1 cellular context compared by ENCODE assay signal in the genomic region with DNA sequence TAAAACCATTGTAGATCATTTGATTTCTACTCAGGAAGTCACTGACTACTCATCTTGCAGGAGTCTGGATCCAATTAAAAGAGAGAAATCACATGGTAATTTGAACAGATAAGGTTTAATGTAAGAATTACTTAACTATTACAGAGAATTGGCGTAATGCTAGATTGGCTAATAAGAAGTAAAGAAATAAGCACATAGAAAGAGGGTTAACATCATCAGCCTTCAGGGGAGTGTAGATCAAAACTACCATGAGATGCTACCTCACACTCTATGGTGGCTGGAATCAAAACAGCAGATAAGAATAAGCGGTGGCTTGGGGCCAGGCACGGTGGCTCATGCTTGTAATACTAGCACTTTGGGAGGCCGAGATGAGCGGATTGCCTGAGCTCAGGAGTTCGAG.
TF ChIP-seq lines count a peak whose summit lies in the region.

No MANE protein-coding gene starts in this region.

TF ChIP-seq in SK-N-SH treated with all-trans-retinoic acid at 6 μM for 48 hours, 23 proteins besides CTCF, POLR2A, EP300 and RAD21 (continued from another document):
- TF ChIP-seq, protein P1, sequence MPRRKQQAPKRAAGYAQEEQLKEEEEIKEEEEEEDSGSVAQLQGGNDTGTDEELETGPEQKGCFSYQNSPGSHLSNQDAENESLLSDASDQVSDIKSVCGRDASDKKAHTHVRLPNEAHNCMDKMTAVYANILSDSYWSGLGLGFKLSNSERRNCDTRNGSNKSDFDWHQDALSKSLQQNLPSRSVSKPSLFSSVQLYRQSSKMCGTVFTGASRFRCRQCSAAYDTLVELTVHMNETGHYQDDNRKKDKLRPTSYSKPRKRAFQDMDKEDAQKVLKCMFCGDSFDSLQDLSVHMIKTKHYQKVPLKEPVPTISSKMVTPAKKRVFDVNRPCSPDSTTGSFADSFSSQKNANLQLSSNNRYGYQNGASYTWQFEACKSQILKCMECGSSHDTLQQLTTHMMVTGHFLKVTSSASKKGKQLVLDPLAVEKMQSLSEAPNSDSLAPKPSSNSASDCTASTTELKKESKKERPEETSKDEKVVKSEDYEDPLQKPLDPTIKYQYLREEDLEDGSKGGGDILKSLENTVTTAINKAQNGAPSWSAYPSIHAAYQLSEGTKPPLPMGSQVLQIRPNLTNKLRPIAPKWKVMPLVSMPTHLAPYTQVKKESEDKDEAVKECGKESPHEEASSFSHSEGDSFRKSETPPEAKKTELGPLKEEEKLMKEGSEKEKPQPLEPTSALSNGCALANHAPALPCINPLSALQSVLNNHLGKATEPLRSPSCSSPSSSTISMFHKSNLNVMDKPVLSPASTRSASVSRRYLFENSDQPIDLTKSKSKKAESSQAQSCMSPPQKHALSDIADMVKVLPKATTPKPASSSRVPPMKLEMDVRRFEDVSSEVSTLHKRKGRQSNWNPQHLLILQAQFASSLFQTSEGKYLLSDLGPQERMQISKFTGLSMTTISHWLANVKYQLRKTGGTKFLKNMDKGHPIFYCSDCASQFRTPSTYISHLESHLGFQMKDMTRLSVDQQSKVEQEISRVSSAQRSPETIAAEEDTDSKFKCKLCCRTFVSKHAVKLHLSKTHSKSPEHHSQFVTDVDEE (CRISPR knock-in tag; IDR thresholded peaks at IDR 0.05) = 0 out of 2 replicates have a peak, but pooled peaks have one; percentile 17
- TF ChIP-seq BACH2 (CRISPR knock-in tag; IDR thresholded peaks at IDR 0.05; ENCODE audit: borderline replicate concordance) = no peak
TF ChIP-seq in SK-N-SH treated with all-trans-retinoic acid at 6 μM for 48 hours: peak in this region for 2.
